Comparison of ENCODE assay signal across 1 cellular context in the genomic region with DNA sequence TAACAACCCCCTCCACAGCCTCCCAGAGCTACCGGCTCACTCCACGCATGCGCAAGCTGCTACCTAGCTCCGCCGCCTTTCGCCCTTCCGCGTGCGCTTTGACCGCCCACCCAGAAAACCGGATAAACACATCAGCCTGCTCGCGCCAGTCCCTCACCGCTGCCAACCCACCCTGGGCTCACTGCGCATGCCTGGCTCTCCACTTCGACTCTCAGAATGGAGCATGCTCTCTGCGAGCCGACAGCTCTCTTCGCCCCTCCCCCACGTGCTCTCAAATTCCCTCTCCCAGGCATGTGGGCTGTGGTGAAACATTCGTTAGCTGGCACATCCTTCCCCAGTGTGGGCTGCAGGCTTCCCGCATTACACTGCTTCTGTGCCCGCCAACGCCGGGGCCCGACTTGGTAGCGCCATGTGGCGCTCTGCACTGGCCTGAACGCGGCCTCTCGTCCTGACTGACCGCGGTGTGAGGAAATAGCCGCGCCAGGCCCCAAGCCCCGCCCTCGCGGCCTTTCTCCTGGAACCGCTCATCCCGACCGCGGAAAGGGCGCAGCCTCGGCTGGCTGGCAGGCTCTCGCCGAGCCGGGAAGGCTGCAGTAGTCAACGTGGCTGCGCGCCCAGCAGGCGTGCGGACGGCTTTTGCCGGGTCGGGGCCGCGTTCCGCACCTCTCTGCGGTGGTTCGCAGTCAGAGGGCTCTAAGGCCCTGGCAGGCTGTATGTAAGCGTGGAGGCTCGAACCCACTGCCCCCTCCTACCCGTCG.
A peak's percentile ranks its signal among the peaks of the same experiment; 100 is the strongest.
TF ChIP-seq lines count a peak whose summit lies in the region.

No MANE protein-coding gene starts in this region.

TF ChIP-seq in GM12878, 131 proteins besides CTCF, POLR2A, EP300 and RAD21 (continued from another document):
- TF ChIP-seq, protein P1, sequence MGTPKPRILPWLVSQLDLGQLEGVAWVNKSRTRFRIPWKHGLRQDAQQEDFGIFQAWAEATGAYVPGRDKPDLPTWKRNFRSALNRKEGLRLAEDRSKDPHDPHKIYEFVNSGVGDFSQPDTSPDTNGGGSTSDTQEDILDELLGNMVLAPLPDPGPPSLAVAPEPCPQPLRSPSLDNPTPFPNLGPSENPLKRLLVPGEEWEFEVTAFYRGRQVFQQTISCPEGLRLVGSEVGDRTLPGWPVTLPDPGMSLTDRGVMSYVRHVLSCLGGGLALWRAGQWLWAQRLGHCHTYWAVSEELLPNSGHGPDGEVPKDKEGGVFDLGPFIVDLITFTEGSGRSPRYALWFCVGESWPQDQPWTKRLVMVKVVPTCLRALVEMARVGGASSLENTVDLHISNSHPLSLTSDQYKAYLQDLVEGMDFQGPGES (IDR thresholded peaks at IDR 0.05), result no peak; the same call in 1 of the 2 replicates
- TF ChIP-seq, protein P2, sequence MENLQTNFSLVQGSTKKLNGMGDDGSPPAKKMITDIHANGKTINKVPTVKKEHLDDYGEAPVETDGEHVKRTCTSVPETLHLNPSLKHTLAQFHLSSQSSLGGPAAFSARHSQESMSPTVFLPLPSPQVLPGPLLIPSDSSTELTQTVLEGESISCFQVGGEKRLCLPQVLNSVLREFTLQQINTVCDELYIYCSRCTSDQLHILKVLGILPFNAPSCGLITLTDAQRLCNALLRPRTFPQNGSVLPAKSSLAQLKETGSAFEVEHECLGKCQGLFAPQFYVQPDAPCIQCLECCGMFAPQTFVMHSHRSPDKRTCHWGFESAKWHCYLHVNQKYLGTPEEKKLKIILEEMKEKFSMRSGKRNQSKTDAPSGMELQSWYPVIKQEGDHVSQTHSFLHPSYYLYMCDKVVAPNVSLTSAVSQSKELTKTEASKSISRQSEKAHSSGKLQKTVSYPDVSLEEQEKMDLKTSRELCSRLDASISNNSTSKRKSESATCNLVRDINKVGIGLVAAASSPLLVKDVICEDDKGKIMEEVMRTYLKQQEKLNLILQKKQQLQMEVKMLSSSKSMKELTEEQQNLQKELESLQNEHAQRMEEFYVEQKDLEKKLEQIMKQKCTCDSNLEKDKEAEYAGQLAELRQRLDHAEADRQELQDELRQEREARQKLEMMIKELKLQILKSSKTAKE (IDR thresholded peaks at IDR 0.05; ENCODE audit: low read depth, poor library complexity, severe bottlenecking), result peak; percentile 28
- TF ChIP-seq, protein P3, sequence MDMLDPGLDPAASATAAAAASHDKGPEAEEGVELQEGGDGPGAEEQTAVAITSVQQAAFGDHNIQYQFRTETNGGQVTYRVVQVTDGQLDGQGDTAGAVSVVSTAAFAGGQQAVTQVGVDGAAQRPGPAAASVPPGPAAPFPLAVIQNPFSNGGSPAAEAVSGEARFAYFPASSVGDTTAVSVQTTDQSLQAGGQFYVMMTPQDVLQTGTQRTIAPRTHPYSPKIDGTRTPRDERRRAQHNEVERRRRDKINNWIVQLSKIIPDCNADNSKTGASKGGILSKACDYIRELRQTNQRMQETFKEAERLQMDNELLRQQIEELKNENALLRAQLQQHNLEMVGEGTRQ (IDR thresholded peaks at IDR 0.05; ENCODE audit: borderline replicate concordance, low read depth, low read length), result peak; percentile 12; the same call in 1 of the 2 replicates
- TF ChIP-seq PRDM15 (CRISPR knock-in tag; IDR thresholded peaks at IDR 0.05), result 0 out of 2 replicates have a peak, but pooled peaks have one; percentile 25
- peak; percentile 98 for TF ChIP-seq LARP7 (IDR thresholded peaks at IDR 0.05)
- no peak for TF ChIP-seq ZNF622 (IDR thresholded peaks at IDR 0.05)
- peak; percentile 66 for TF ChIP-seq KLF5 (IDR thresholded peaks at IDR 0.05; ENCODE audit: partially characterized antibody)
- peak; percentile 12; the same call in 1 of the 2 replicates for TF ChIP-seq REST (IDR thresholded peaks at IDR 0.05; ENCODE audit: low read depth, low read length)
- no peak for TF ChIP-seq NR2C2 (IDR thresholded peaks at IDR 0.05; ENCODE audit: borderline replicate concordance, control insufficient read depth, insufficient read length, low read depth)
- peak; percentile 71 for TF ChIP-seq RUNX3 (IDR thresholded peaks at IDR 0.05; ENCODE audit: low read length)
- TF ChIP-seq USF1 (IDR thresholded peaks at IDR 0.05; ENCODE audit: borderline replicate concordance, extremely low read length, insufficient read depth, low read depth, low read length), result peak; percentile 21
